ENCODE assay signal across 25 cellular contexts in genomic region chr9:99269429-99269828, GRCh38. TPM values are rescaled to one million over a fixed set of nuclear protein-coding genes. Genes with fewer than 3 reads are reported as not detected.
DNase-seq lines count a peak whose midpoint lies in the region; ATAC-seq, FAIRE-seq and TF ChIP-seq lines count a peak whose summit lies in the region.
"Had no signal": no experiment of that assay in that cellular context is flagged by ENCODE, and none has a peak within 500 bp of the region (broad histone marks: within the 10 kb centered on the region; RNA-seq: fewer than 3 reads in every experiment).

No MANE protein-coding gene starts in this region.

- H3K79me1 ChIP-seq in IMR-90 (ENCODE audit: low read depth in 1 of 2, low read length in 2 of 2), result no peaks in the 10 kb centered on the region

- no peak overlapping the region for H2BK120ac ChIP-seq in IMR-90 (ENCODE audit: low read depth, low read length)

- intact Hi-C loops in IMR-90 (cut with micrococcal nuclease) (loop anchor here (5.0 to 10.0 kb wide), 5 partner anchors 85 to 1325 kb away; partner anchors contain the start of gene STX17), colonic mucosa (cut with DNase I) (no loop called here)

- peak; percentile 73 for ATAC-seq in IMR-90 (ENCODE audit: low read depth)
- ATAC-seq: activated CD8-positive, alpha-beta memory T cell treated with anti-CD3 and anti-CD28 coated beads, Interleukin-2, amount 10 ng/mL, durations not matched to agents 7 days and 5 days; GM12878; GM23338; K562; right cardiac atrium had no signal

- no peaks in the 10 kb centered on the region for H3K27me3 ChIP-seq in IMR-90 (ENCODE audit: control insufficient read depth, insufficient read depth, low read length)
- H3K27me3 ChIP-seq in bronchial epithelial cell (ENCODE audit: control insufficient read depth, insufficient read depth, low read length), result no peaks in the 10 kb centered on the region
- no peaks in the 10 kb centered on the region for H3K27me3 ChIP-seq in colonic mucosa
- H3K27me3 ChIP-seq: dorsolateral prefrontal cortex, esophagus muscularis mucosa, upper lobe of left lung had no signal

- no peak overlapping the region for H3K18ac ChIP-seq in IMR-90 (ENCODE audit: low read depth, low read length)

- BruUV-seq in IMR-90 (replicated peaks; lab: Mats Ljungman, UMichigan), result no TSS peak

- no peaks in the 10 kb centered on the region for H3K9me3 ChIP-seq in IMR-90 (ENCODE audit: control insufficient read depth, insufficient read depth, low read length)
- H3K9me3 ChIP-seq in colonic mucosa, result no peaks in the 10 kb centered on the region
- H3K9me3 ChIP-seq: esophagus muscularis mucosa, upper lobe of left lung had no signal

- H4K91ac ChIP-seq in IMR-90 (ENCODE audit: insufficient read depth, low read depth, low read length), result no peak overlapping the region

- H4K20me1 ChIP-seq in IMR-90 (ENCODE audit: insufficient read depth, low read length), result no peaks in the 10 kb centered on the region

- no peak for FAIRE-seq in bronchial epithelial cell (lab: Jason Lieb, UNC)
- FAIRE-seq: GM12878, K562 had no signal

- H3K14ac ChIP-seq in IMR-90 (replicated peaks; ENCODE audit: low read depth, low read length), result no peak overlapping the region

- in situ Hi-C loops in IMR-90 (cut with MboI; ENCODE audit: low sequenced_read_pairs), result loop anchor here (25.0 kb wide), 3 partner anchors 543 to 943 kb away; partner anchors contain the start of gene NR4A3

- H3K36me3 ChIP-seq in IMR-90 (ENCODE audit: control insufficient read depth, insufficient read depth, low read length) (no peaks in the 10 kb centered on the region), bronchial epithelial cell (ENCODE audit: control insufficient read depth, insufficient read depth, low read length) (no peaks in the 10 kb centered on the region), colonic mucosa (no peaks in the 10 kb centered on the region)
- H3K36me3 ChIP-seq: esophagus muscularis mucosa, upper lobe of left lung had no signal

- H3K9ac ChIP-seq in IMR-90 (ENCODE audit: low read depth, low read length), result no peak overlapping the region
- no peak overlapping the region for H3K9ac ChIP-seq in colonic mucosa (ENCODE audit: low read depth in 2 of 2, low read length in 2 of 2)

- no peak overlapping the region for H3K4ac ChIP-seq in IMR-90 (ENCODE audit: low read depth, low read length)

- H3K4me3 ChIP-seq in IMR-90 (ENCODE audit: insufficient read depth, low read depth, low read length) (no peak overlapping the region), bronchial epithelial cell (ENCODE audit: low read depth, low read length) (no peak overlapping the region), colonic mucosa (no peak overlapping the region)
- H3K4me3 ChIP-seq: dorsolateral prefrontal cortex, esophagus muscularis mucosa, GM12878, GM23338, K562, PC-9, upper lobe of left lung had no signal

- POLR2A ChIA-PET in IMR-90 (lab: Charles Lee; ENCODE audit: unreplicated experiment), result no interaction called here

- no peak for TF ChIP-seq POLR2A in IMR-90 (IDR thresholded peaks at IDR 0.05; ENCODE audit: low read depth, low read length)

- no peak overlapping the region for H3K4me2 ChIP-seq in IMR-90 (ENCODE audit: low read depth, low read length)
- H3K4me2 ChIP-seq: GM23338, PC-9 had no signal

- H4K5ac ChIP-seq in IMR-90 (ENCODE audit: low read depth, low read length), result no peak overlapping the region

- H2BK5ac ChIP-seq in IMR-90 (ENCODE audit: low read depth, low read length, poor library complexity, severe bottlenecking), result no peak overlapping the region

- no peak overlapping the region for H2BK15ac ChIP-seq in IMR-90 (ENCODE audit: low read depth, low read length)

- no peak overlapping the region for H2AK5ac ChIP-seq in IMR-90 (ENCODE audit: low read depth, low read length)

- H2BK20ac ChIP-seq in IMR-90 (ENCODE audit: low read depth, low read length), result no peak overlapping the region

- H3K56ac ChIP-seq in IMR-90 (ENCODE audit: extremely low read depth, insufficient read depth, low read length), result no peak overlapping the region

- no peak overlapping the region for H2AFZ ChIP-seq in IMR-90 (replicated peaks; ENCODE audit: low read length, poor library complexity)
- H2AFZ ChIP-seq: GM23338, PC-9 had no signal

- no CpG with 5 or more reads among the region's 2 CpGs for WGBS in IMR-90 (ENCODE audit: extremely low coverage in 2 of 2, insufficient read length in 1 of 2), 2 experiments

- TF ChIP-seq RAD21 in IMR-90 (IDR thresholded peaks at IDR 0.05; ENCODE audit: low read length), result no peak

- H2AK9ac ChIP-seq in IMR-90 (replicated peaks; ENCODE audit: low read depth, low read length, poor library complexity), result no peak overlapping the region

- no peak overlapping the region for H4K8ac ChIP-seq in IMR-90 (ENCODE audit: low read depth in 2 of 2, low read length in 2 of 2)

- TF ChIP-seq CTCF in IMR-90 (conservative IDR thresholded peaks at IDR 0.05; ENCODE audit: low read depth, low read length), result no peak
- TF ChIP-seq CTCF in bronchial epithelial cell (IDR thresholded peaks at IDR 0.05; ENCODE audit: insufficient read depth, low read length, severe bottlenecking), result no peak
- no peak for TF ChIP-seq CTCF in colonic mucosa (IDR thresholded peaks at IDR 0.05)

- dilution Hi-C loops in IMR-90 (cut with HindIII; ENCODE audit: low sequenced_read_pairs, unreplicated experiment), result no loop called here

- peaks cover 2% of the 10 kb centered on the region; the same call in 1 of the 2 replicates for H3K9me1 ChIP-seq in IMR-90 (ENCODE audit: insufficient read depth, low read length)

- no peak overlapping the region for H3K27ac ChIP-seq in IMR-90 (ENCODE audit: insufficient read depth, low read length)
- H3K27ac ChIP-seq in colonic mucosa, result no peak overlapping the region
- H3K27ac ChIP-seq: dorsolateral prefrontal cortex, esophagus muscularis mucosa, HL-60, PC-9, upper lobe of left lung had no signal

- DNase-seq in AG08395 (ENCODE audit: low spot score) (peak; percentile 44), IMR-90 (peak; percentile 85), bronchial epithelial cell (ENCODE audit: low read depth) (peak; percentile 35), hepatic stellate cell (ENCODE audit: low spot score) (peak; percentile 16), SKM-1 treated with dmso at 0.1 percent for 144 hours (lab: John Stamatoyannopoulos, UW; ENCODE audit: unreplicated experiment) (no peak), NCI-H128 (lab: John Stamatoyannopoulos, UW; ENCODE audit: unreplicated experiment) (no peak), colonic mucosa (no peak)
- no peak for DNase-seq in activated CD8-positive, alpha-beta memory T cell treated with anti-CD3 and anti-CD28 coated beads for 24 hours
- DNase-seq: ACHN; activated CD8-positive, alpha-beta memory T cell treated with anti-CD3 and anti-CD28 coated beads, Interleukin-2, amount 10 ng/mL, durations not matched to agents 7 days and 5 days; activated gamma-delta T cell treated with Interleukin-2 at 50 U/mL for 16 hours; aorta; COR-L47; dorsolateral prefrontal cortex; NCI-H1105; NCI-H748 treated with DMSO at 0.1 percent for 48 hours; PC-9; right cardiac atrium; T-helper 9 cell; upper lobe of left lung had no signal

- no peak overlapping the region for H3K23ac ChIP-seq in IMR-90 (ENCODE audit: low read depth, low read length)

- CTCF ChIA-PET in IMR-90 (lab: Yijun Ruan, JAX), result no interaction called here

- H3K4me1 ChIP-seq in IMR-90 (ENCODE audit: control insufficient read depth, insufficient read depth, low read length), result peaks cover 2% of the 10 kb centered on the region; the same call in 1 of the 2 replicates
- H3K4me1 ChIP-seq in colonic mucosa, result no peaks in the 10 kb centered on the region

TF ChIP-seq in IMR-90, 13 proteins besides CTCF, POLR2A, EP300 and RAD21 (continues in another document):
- peak; percentile 81; the same call in 1 of the 2 replicates for TF ChIP-seq CEBPB (IDR thresholded peaks at IDR 0.05; ENCODE audit: low read depth, low read length)
- TF ChIP-seq MXI1 (IDR thresholded peaks at IDR 0.05; ENCODE audit: borderline replicate concordance, low read depth, low read length), result no peak
- no peak for TF ChIP-seq MAFK (IDR thresholded peaks at IDR 0.05; ENCODE audit: low read depth, low read length)
- no peak for TF ChIP-seq CHD1 (IDR thresholded peaks at IDR 0.05; ENCODE audit: low read depth, low read length)
- no peak for TF ChIP-seq ELK1 (IDR thresholded peaks at IDR 0.05; ENCODE audit: borderline replicate concordance, low read depth, low read length)
- TF ChIP-seq RFX5 (IDR thresholded peaks at IDR 0.05; ENCODE audit: low read depth, low read length), result no peak
- no peak for TF ChIP-seq NFE2L2 (IDR thresholded peaks at IDR 0.05; ENCODE audit: low read depth, low read length)
- no peak for TF ChIP-seq USF2 (IDR thresholded peaks at IDR 0.05; ENCODE audit: low read depth, low read length)
- no peak for TF ChIP-seq RCOR1 (IDR thresholded peaks at IDR 0.05; ENCODE audit: insufficient replicate concordance, low read length)
- TF ChIP-seq BHLHE40 (IDR thresholded peaks at IDR 0.05; ENCODE audit: low read depth, low read length), result no peak

RNA-seq across cellular contexts. Expression of gene SEC61B, which starts 47.3 kb away (rescaled TPM):
- total RNA-seq in IMR-90 (2012; rRNA removed) (180 and 184 TPM in 2 replicates), bronchial epithelial cell (62.9 and 77.2 TPM in 2 replicates), colonic mucosa (100 to 1,000 TPM; 126 to 166 TPM)
- 281 and 285 TPM in 2 replicates for polyA plus RNA-seq in IMR-90 (2012; rRNA removed)
- polyA plus RNA-seq in IMR-90 (2012; cell fraction: cytosol; rRNA removed), result 432 and 436 TPM in 2 replicates
- 116 and 149 TPM in 2 replicates for polyA plus RNA-seq in IMR-90 (2012; cell fraction: nucleus; rRNA removed; ENCODE audit: low replicate concordance)

RNA-seq across cellular contexts. Expression of gene ALG2, which starts 47.7 kb away (rescaled TPM):
- total RNA-seq in IMR-90 (2012; rRNA removed), result 33.9 and 38.4 TPM in 2 replicates
- polyA plus RNA-seq in IMR-90 (2012; rRNA removed), result 35.1 and 36.4 TPM in 2 replicates
- polyA plus RNA-seq in IMR-90 (2012; cell fraction: cytosol; rRNA removed), result 28.1 and 31.3 TPM in 2 replicates
- polyA plus RNA-seq in IMR-90 (2012; cell fraction: nucleus; rRNA removed; ENCODE audit: low replicate concordance), result 20.4 and 43.6 TPM in 2 replicates
- 33.2 and 55.0 TPM in 2 replicates for total RNA-seq in bronchial epithelial cell
- 10 to 100 TPM; 33.7 to 43.3 TPM for total RNA-seq in colonic mucosa

Comparison
In these comparisons a context has a peak if more than half of its experiments do, and no peak if none do; other contexts are left out.
1. DNase-seq: peak in AG08395 (single experiment), IMR-90 (single experiment), bronchial epithelial cell (single experiment) and hepatic stellate cell (single experiment); none in SKM-1 treated with dmso at 0.1 percent for 144 hours (single experiment), activated CD8-positive, alpha-beta memory T cell treated with anti-CD3 and anti-CD28 coated beads for 24 hours (single experiment), NCI-H128 (single experiment) and colonic mucosa (single experiment).